ENCODE assay signal across 15 cellular contexts in genomic region chr13:21420706-21421105, GRCh38. TPM values are rescaled to one million over a fixed set of nuclear protein-coding genes. Genes with fewer than 3 reads are reported as not detected.
A peak's percentile ranks its signal among the peaks of the same experiment; 100 is the strongest.
DNase-seq lines count a peak whose midpoint lies in the region; ATAC-seq and TF ChIP-seq lines count a peak whose summit lies in the region.
"Had no signal": no experiment of that assay in that cellular context is flagged by ENCODE, and none has a peak within 500 bp of the region (broad histone marks: within the 10 kb centered on the region; RNA-seq: fewer than 3 reads in every experiment).

No MANE protein-coding gene starts in this region.

- H3K36me3 Mint-ChIP-seq in activated CD4-positive, alpha-beta T cell treated with anti-CD3 and anti-CD28 coated beads for 36 hours (ENCODE audit: low read depth) = peaks cover 12% of the 10 kb centered on the region
- peaks cover 13% of the 10 kb centered on the region for H3K36me3 Mint-ChIP-seq in activated naive CD8-positive, alpha-beta T cell treated with anti-CD3 and anti-CD28 coated beads, Interleukin-2, amount 50 U/mL, for 24 hours (ENCODE audit: low read depth)
- H3K36me3 Mint-ChIP-seq in stimulated activated effector memory CD8-positive, alpha-beta T cell treated with anti-CD3 and anti-CD28 coated beads, Interleukin-12 subunit alpha, Interleukin-12 subunit beta, amount 100 ng/mL, for 72 hours = peaks cover 32% of the 10 kb centered on the region
- peaks cover under 1% of the 10 kb centered on the region for H3K36me3 Mint-ChIP-seq in chondrocyte (ENCODE audit: low read depth)

- no peaks in the 10 kb centered on the region for H3K9me3 Mint-ChIP-seq in activated CD4-positive, alpha-beta T cell treated with anti-CD3 and anti-CD28 coated beads for 36 hours (ENCODE audit: low read depth)
- H3K9me3 Mint-ChIP-seq in activated naive CD8-positive, alpha-beta T cell treated with anti-CD3 and anti-CD28 coated beads, Interleukin-2, amount 50 U/mL, for 24 hours = no peaks in the 10 kb centered on the region
- no peaks in the 10 kb centered on the region for H3K9me3 Mint-ChIP-seq in stimulated activated effector memory CD8-positive, alpha-beta T cell treated with anti-CD3 and anti-CD28 coated beads, Interleukin-12 subunit alpha, Interleukin-12 subunit beta, amount 100 ng/mL, for 72 hours
- no peaks in the 10 kb centered on the region for H3K9me3 Mint-ChIP-seq in chondrocyte (ENCODE audit: low read depth)

- CTCF ChIA-PET in activated CD4-positive, alpha-beta T cell treated with anti-CD3 and anti-CD28 coated beads for 36 hours (lab: Charles Lee) = no interaction called here

- POLR2A ChIA-PET in activated CD4-positive, alpha-beta T cell treated with anti-CD3 and anti-CD28 coated beads for 36 hours (lab: Charles Lee) = no interaction called here

- peaks cover 15% of the 10 kb centered on the region for H3K4me1 Mint-ChIP-seq in activated CD4-positive, alpha-beta T cell treated with anti-CD3 and anti-CD28 coated beads for 36 hours
- peaks cover 11% of the 10 kb centered on the region for H3K4me1 Mint-ChIP-seq in activated naive CD8-positive, alpha-beta T cell treated with anti-CD3 and anti-CD28 coated beads, Interleukin-2, amount 50 U/mL, for 24 hours
- peaks cover 11% of the 10 kb centered on the region for H3K4me1 Mint-ChIP-seq in stimulated activated effector memory CD8-positive, alpha-beta T cell treated with anti-CD3 and anti-CD28 coated beads, Interleukin-12 subunit alpha, Interleukin-12 subunit beta, amount 100 ng/mL, for 72 hours
- peaks cover 11% of the 10 kb centered on the region for H3K4me1 Mint-ChIP-seq in chondrocyte (ENCODE audit: low read depth)

- no peaks in the 10 kb centered on the region for H3K27me3 Mint-ChIP-seq in activated CD4-positive, alpha-beta T cell treated with anti-CD3 and anti-CD28 coated beads for 36 hours
- no peaks in the 10 kb centered on the region for H3K27me3 Mint-ChIP-seq in activated naive CD8-positive, alpha-beta T cell treated with anti-CD3 and anti-CD28 coated beads, Interleukin-2, amount 50 U/mL, for 24 hours
- no peaks in the 10 kb centered on the region for H3K27me3 Mint-ChIP-seq in chondrocyte (ENCODE audit: low read depth)
- H3K27me3 Mint-ChIP-seq: activated CD8-positive, alpha-beta memory T cell treated with anti-CD3 and anti-CD28 coated beads, Interleukin-2, amount 10 ng/mL, durations not matched to agents 7 days and 5 days had no signal

- no peak overlapping the region for H3K4me3 Mint-ChIP-seq in activated CD4-positive, alpha-beta T cell treated with anti-CD3 and anti-CD28 coated beads for 36 hours
- no peak overlapping the region for H3K4me3 Mint-ChIP-seq in activated naive CD8-positive, alpha-beta T cell treated with anti-CD3 and anti-CD28 coated beads, Interleukin-2, amount 50 U/mL, for 24 hours
- no peak overlapping the region for H3K4me3 Mint-ChIP-seq in stimulated activated effector memory CD8-positive, alpha-beta T cell treated with anti-CD3 and anti-CD28 coated beads, Interleukin-12 subunit alpha, Interleukin-12 subunit beta, amount 100 ng/mL, for 72 hours
- no peak overlapping the region for H3K4me3 Mint-ChIP-seq in chondrocyte (ENCODE audit: unreplicated experiment)
- H3K4me3 Mint-ChIP-seq: activated CD8-positive, alpha-beta memory T cell treated with anti-CD3 and anti-CD28 coated beads, Interleukin-2, amount 10 ng/mL, durations not matched to agents 7 days and 5 days had no signal

- intact Hi-C loops in activated CD4-positive, alpha-beta T cell treated with anti-CD3 and anti-CD28 coated beads for 36 hours (cut with DNase I, micrococcal nuclease) = no loop called here

- no peak for DNase-seq in activated CD4-positive, alpha-beta T cell treated with anti-CD3 and anti-CD28 coated beads for 36 hours
- no peak for DNase-seq in activated CD4-positive, alpha-beta T cell treated with anti-CD3 and anti-CD28 coated beads for 48 hours
- DNase-seq in activated naive CD8-positive, alpha-beta T cell treated with anti-CD3 and anti-CD28 coated beads, Interleukin-2, amount 50 U/mL, for 24 hours = no peak
- DNase-seq in fibroblast of peridontal ligament (ENCODE audit: extremely low read depth) (peak; percentile 47), chondrocyte (ENCODE audit: low spot score) (no peak), GM10266 (ENCODE audit: extremely low spot score) (no peak)
- no peak for DNase-seq in stimulated activated effector memory CD8-positive, alpha-beta T cell treated with anti-CD3 and anti-CD28 coated beads, Interleukin-12 subunit alpha, Interleukin-12 subunit beta, amount 100 ng/mL, for 72 hours (ENCODE audit: low spot score in 2 of 2)
- DNase-seq: activated CD8-positive, alpha-beta memory T cell treated with anti-CD3 and anti-CD28 coated beads, Interleukin-2, amount 10 ng/mL, durations not matched to agents 7 days and 5 days; activated naive CD4-positive, alpha-beta T cell treated with anti-CD3 and anti-CD28 coated beads, Interleukin-2, amount 50 U/mL, for 16 hours; GDM1; NCI-H1105 treated with DMSO at 0.1 percent for 48 hours; NCI-H446; stimulated activated naive CD4-positive, alpha-beta T cell had no signal

- H3K27ac Mint-ChIP-seq in activated CD4-positive, alpha-beta T cell treated with anti-CD3 and anti-CD28 coated beads for 36 hours = no peak overlapping the region
- no peak overlapping the region for H3K27ac Mint-ChIP-seq in activated naive CD8-positive, alpha-beta T cell treated with anti-CD3 and anti-CD28 coated beads, Interleukin-2, amount 50 U/mL, for 24 hours
- no peak overlapping the region for H3K27ac Mint-ChIP-seq in stimulated activated effector memory CD8-positive, alpha-beta T cell treated with anti-CD3 and anti-CD28 coated beads, Interleukin-12 subunit alpha, Interleukin-12 subunit beta, amount 100 ng/mL, for 72 hours
- H3K27ac Mint-ChIP-seq in chondrocyte (ENCODE audit: unreplicated experiment) = no peak overlapping the region
- H3K27ac Mint-ChIP-seq: activated CD8-positive, alpha-beta memory T cell treated with anti-CD3 and anti-CD28 coated beads, Interleukin-2, amount 10 ng/mL, durations not matched to agents 7 days and 5 days had no signal

- TF ChIP-seq CTCF in chondrocyte (IDR thresholded peaks at IDR 0.05) = no peak
- no peak for TF ChIP-seq CTCF in GM10266 (IDR thresholded peaks at IDR 0.05; ENCODE audit: control insufficient read depth, insufficient read depth, low read depth, missing control alignments)

- peak; percentile 75 for ATAC-seq in activated CD4-positive, alpha-beta T cell treated with anti-CD3 and anti-CD28 coated beads for 36 hours
- peak; percentile 73 for ATAC-seq in activated naive CD8-positive, alpha-beta T cell treated with anti-CD3 and anti-CD28 coated beads, Interleukin-2, amount 50 U/mL, for 24 hours
- peak; percentile 75 for ATAC-seq in stimulated activated effector memory CD8-positive, alpha-beta T cell treated with anti-CD3 and anti-CD28 coated beads, Interleukin-12 subunit alpha, Interleukin-12 subunit beta, amount 100 ng/mL, for 72 hours
- ATAC-seq in GM21723 (IDR thresholded peaks at IDR 0.05; ENCODE audit: unreplicated experiment) = no peak
- ATAC-seq: activated CD8-positive, alpha-beta memory T cell treated with anti-CD3 and anti-CD28 coated beads, Interleukin-2, amount 10 ng/mL, durations not matched to agents 7 days and 5 days; HepG2 had no signal

RNA-seq across cellular contexts. Expression of gene ZDHHC20, which starts 38.4 kb away (rescaled TPM):
- total RNA-seq in activated CD4-positive, alpha-beta T cell treated with anti-CD3 and anti-CD28 coated beads for 36 hours = 10 to 100 TPM; 40.2 to 44.9 TPM
- total RNA-seq in chondrocyte = 57.0 to 64.0 TPM (median 58.2 TPM) in 3 replicates
